In genomic region chr1:145504834-145505413, GRCh38 we compare ENCODE assay signal across 8 cellular contexts.
DNase-seq lines count a peak whose midpoint lies in the region; ATAC-seq and TF ChIP-seq lines count a peak whose summit lies in the region.
"Not testable (repeated sequence)": the region's sequence is repeated elsewhere in the genome, so short reads cannot be mapped to it uniquely, and the experiment has no call there.

No MANE protein-coding gene starts in this region.

- H3K27me3 Mint-ChIP-seq in T-helper 17 cell; activated T-helper 17 cell treated with anti-CD3 and anti-CD28 coated beads, Interleukin-2, amount 50 U/mL, for 72 hours; effector memory CD8-positive, alpha-beta T cell; memory B cell; stimulated activated naive CD8-positive, alpha-beta T cell treated with anti-CD3 and anti-CD28 coated beads, Interleukin-15, amount 100 ng/mL, for 72 hours: not testable (repeated sequence)

- H3K27me3 ChIP-seq in psoas muscle (ENCODE audit: insufficient read depth in 3 of 3, low read length in 2 of 3) = not testable (repeated sequence)

- not testable (repeated sequence) for H3K36me3 ChIP-seq in psoas muscle (ENCODE audit: insufficient read depth in 1 of 2, low read depth in 1 of 2)

- intact Hi-C loops in left cardiac atrium (cut with DNase I); psoas muscle (cut with DNase I): not testable (repeated sequence)

- H3K4me1 ChIP-seq in psoas muscle = not testable (repeated sequence)

- H3K9me3 Mint-ChIP-seq in activated T-helper 17 cell treated with anti-CD3 and anti-CD28 coated beads, Interleukin-2, amount 50 U/mL, for 72 hours; effector memory CD8-positive, alpha-beta T cell; memory B cell; stimulated activated naive CD8-positive, alpha-beta T cell treated with anti-CD3 and anti-CD28 coated beads, Interleukin-15, amount 100 ng/mL, for 72 hours: not testable (repeated sequence)

- not testable (repeated sequence) for DNase-seq in T-helper 17 cell; effector memory CD8-positive, alpha-beta T cell; left cardiac atrium; memory B cell (ENCODE audit: low spot score in 2 of 2); psoas muscle; stimulated activated naive CD8-positive, alpha-beta T cell treated with anti-CD3 and anti-CD28 coated beads, Interleukin-15, amount 100 ng/mL, for 72 hours

- TF ChIP-seq CTCF in psoas muscle (IDR thresholded peaks at IDR 0.05) = not testable (repeated sequence)

- H3K9me3 ChIP-seq in T-helper 17 cell (ENCODE audit: control insufficient read depth, low read length, poor library complexity, severe bottlenecking); psoas muscle: not testable (repeated sequence)

- no CpG with 5 or more reads among the region's 17 CpGs for WGBS in psoas muscle, 3 donors

- not testable (repeated sequence) for H3K36me3 Mint-ChIP-seq in T-helper 17 cell (ENCODE audit: low read depth); activated T-helper 17 cell treated with anti-CD3 and anti-CD28 coated beads, Interleukin-2, amount 50 U/mL, for 72 hours (ENCODE audit: low read depth); effector memory CD8-positive, alpha-beta T cell (ENCODE audit: insufficient read depth); memory B cell

- ATAC-seq in GM18502 (IDR thresholded peaks at IDR 0.05; ENCODE audit: poor library complexity, unreplicated experiment) = peak; percentile 5
- ATAC-seq in T-helper 17 cell = peak; percentile 17
- peak; percentile 8 for ATAC-seq in activated T-helper 17 cell treated with anti-CD3 and anti-CD28 coated beads, Interleukin-2, amount 50 U/mL, for 72 hours (replicated peaks)
- ATAC-seq in effector memory CD8-positive, alpha-beta T cell (replicated peaks) = peak; percentile 77
- peak; percentile 45 to 63 for ATAC-seq in left cardiac atrium
- peak; percentile 16 for ATAC-seq in memory B cell (ENCODE audit: low read depth)
- ATAC-seq in psoas muscle = peak; percentile 36 to 80 (median 44)
- ATAC-seq in stimulated activated naive CD8-positive, alpha-beta T cell treated with anti-CD3 and anti-CD28 coated beads, Interleukin-15, amount 100 ng/mL, for 72 hours = peak; percentile 57

- not testable (repeated sequence) for H3K4me1 Mint-ChIP-seq in T-helper 17 cell; activated T-helper 17 cell treated with anti-CD3 and anti-CD28 coated beads, Interleukin-2, amount 50 U/mL, for 72 hours; effector memory CD8-positive, alpha-beta T cell (ENCODE audit: low read depth in 2 of 2); memory B cell; stimulated activated naive CD8-positive, alpha-beta T cell treated with anti-CD3 and anti-CD28 coated beads, Interleukin-15, amount 100 ng/mL, for 72 hours

- H3K4me3 Mint-ChIP-seq in T-helper 17 cell; activated T-helper 17 cell treated with anti-CD3 and anti-CD28 coated beads, Interleukin-2, amount 50 U/mL, for 72 hours; effector memory CD8-positive, alpha-beta T cell; memory B cell; stimulated activated naive CD8-positive, alpha-beta T cell treated with anti-CD3 and anti-CD28 coated beads, Interleukin-15, amount 100 ng/mL, for 72 hours: not testable (repeated sequence)

- not testable (repeated sequence) for H3K27ac Mint-ChIP-seq in T-helper 17 cell; activated T-helper 17 cell treated with anti-CD3 and anti-CD28 coated beads, Interleukin-2, amount 50 U/mL, for 72 hours; effector memory CD8-positive, alpha-beta T cell; memory B cell; stimulated activated naive CD8-positive, alpha-beta T cell treated with anti-CD3 and anti-CD28 coated beads, Interleukin-15, amount 100 ng/mL, for 72 hours

- not testable (repeated sequence) for H3K27ac ChIP-seq in psoas muscle

- H3K4me3 ChIP-seq in psoas muscle = not testable (repeated sequence)

Comparison
In these comparisons a context has a peak if more than half of its experiments do, and no peak if none do; other contexts are left out.
1. ATAC-seq: peak in every context shown above with its lines; median percentile 77 in effector memory CD8-positive, alpha-beta T cell; 57 in stimulated activated naive CD8-positive, alpha-beta T cell treated with anti-CD3 and anti-CD28 coated beads, Interleukin-15, amount 100 ng/mL, for 72 hours; 54 in left cardiac atrium; 44 in psoas muscle; 17 in T-helper 17 cell; 16 in memory B cell; 8 in activated T-helper 17 cell treated with anti-CD3 and anti-CD28 coated beads, Interleukin-2, amount 50 U/mL, for 72 hours; 5 in GM18502.